ENCODE assay signal across 16 cellular contexts in the genomic region with DNA sequence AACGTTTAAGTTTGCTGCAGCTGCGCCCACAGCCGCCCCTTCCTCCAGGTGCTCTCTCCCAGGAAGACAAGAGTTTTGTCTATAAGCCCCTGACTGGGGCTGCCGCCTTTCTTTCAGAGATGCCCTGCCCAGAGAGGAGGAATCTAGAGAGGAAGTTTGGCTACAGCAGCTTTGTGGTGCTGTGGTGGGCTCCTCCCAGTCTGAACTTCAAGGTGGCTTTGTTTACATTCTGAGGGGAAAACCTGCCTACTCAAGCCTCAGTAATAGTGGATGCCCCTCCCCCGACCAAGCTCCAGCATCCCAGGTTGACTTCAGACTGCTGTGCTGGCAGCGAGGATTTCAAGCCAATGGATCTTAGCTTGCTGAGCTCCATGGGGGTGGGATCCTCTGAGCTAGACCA. TPM values are rescaled to one million over a fixed set of nuclear protein-coding genes. Genes with fewer than 3 reads are reported as not detected.
"Had no signal": no experiment of that assay in that cellular context is flagged by ENCODE, and none has a peak within 500 bp of the region (broad histone marks: within the 10 kb centered on the region; RNA-seq: fewer than 3 reads in every experiment).

No MANE protein-coding gene starts in this region.

- DNase-seq: activated CD4-positive, alpha-beta T cell treated with anti-CD3 and anti-CD28 coated beads for 48 hours; cortex of kidney; effector CD8-positive, alpha-beta T cell; left lung; psoas muscle; sigmoid colon; stimulated activated CD4-positive, alpha-beta T cell treated with anti-CD3 and anti-CD28 coated beads, Interleukin-2, amount 100 ng/mL, for 24 hours; stimulated activated naive CD4-positive, alpha-beta T cell; substantia nigra; trophoblast cell had no signal

- H3K4me1 ChIP-seq: left lung, psoas muscle, sigmoid colon had no signal

- H3K4me1 Mint-ChIP-seq: activated naive CD4-positive, alpha-beta T cell treated with anti-CD3 and anti-CD28 coated beads, Interleukin-2, amount 50 U/mL, for 24 hours; central memory CD8-positive, alpha-beta T cell; nephron had no signal

- H3K36me3 ChIP-seq: left lung, sigmoid colon had no signal

- H3K27ac Mint-ChIP-seq: activated naive CD4-positive, alpha-beta T cell treated with anti-CD3 and anti-CD28 coated beads, Interleukin-2, amount 50 U/mL, for 24 hours; activated T-helper 2 cell treated with anti-CD3 and anti-CD28 coated beads, Interferon-gamma antibody, Interleukin-2, Interleukin-4, amounts not matched to agents 10 μg/mL and 5 μg/mL and 100 μg/mL, durations not matched to agents 14 hours and 24 hours and 36 hours; nephron had no signal

- H3K9me3 ChIP-seq: left lung, psoas muscle, sigmoid colon had no signal

- H3K9me3 Mint-ChIP-seq: activated naive CD4-positive, alpha-beta T cell treated with anti-CD3 and anti-CD28 coated beads, Interleukin-2, amount 50 U/mL, for 24 hours; activated T-helper 2 cell treated with anti-CD3 and anti-CD28 coated beads, Interferon-gamma antibody, Interleukin-2, Interleukin-4, amounts not matched to agents 10 μg/mL and 5 μg/mL and 100 μg/mL, durations not matched to agents 14 hours and 24 hours and 36 hours; central memory CD8-positive, alpha-beta T cell had no signal

- H3K36me3 Mint-ChIP-seq: activated naive CD4-positive, alpha-beta T cell treated with anti-CD3 and anti-CD28 coated beads, Interleukin-2, amount 50 U/mL, for 24 hours had no signal

- H3K4me3 ChIP-seq: left lung, psoas muscle, sigmoid colon had no signal

- H3K4me3 Mint-ChIP-seq: activated naive CD4-positive, alpha-beta T cell treated with anti-CD3 and anti-CD28 coated beads, Interleukin-2, amount 50 U/mL, for 24 hours; central memory CD8-positive, alpha-beta T cell; nephron had no signal

- H3K27ac ChIP-seq: epithelial cell of prostate, left lung, psoas muscle, sigmoid colon had no signal

RNA-seq across cellular contexts. Expression of a gene that starts 6.4 kb away (rescaled TPM):
- total RNA-seq: activated T-helper 2 cell treated with anti-CD3 and anti-CD28 coated beads, Interferon-gamma antibody, Interleukin-2, Interleukin-4, amounts not matched to agents 10 μg/mL and 5 μg/mL and 100 μg/mL, durations not matched to agents 14 hours and 24 hours and 36 hours; left lung; omental fat pad; psoas muscle; sigmoid colon had no signal
- polyA plus RNA-seq: psoas muscle, sigmoid colon had no signal
